In the genomic region with DNA sequence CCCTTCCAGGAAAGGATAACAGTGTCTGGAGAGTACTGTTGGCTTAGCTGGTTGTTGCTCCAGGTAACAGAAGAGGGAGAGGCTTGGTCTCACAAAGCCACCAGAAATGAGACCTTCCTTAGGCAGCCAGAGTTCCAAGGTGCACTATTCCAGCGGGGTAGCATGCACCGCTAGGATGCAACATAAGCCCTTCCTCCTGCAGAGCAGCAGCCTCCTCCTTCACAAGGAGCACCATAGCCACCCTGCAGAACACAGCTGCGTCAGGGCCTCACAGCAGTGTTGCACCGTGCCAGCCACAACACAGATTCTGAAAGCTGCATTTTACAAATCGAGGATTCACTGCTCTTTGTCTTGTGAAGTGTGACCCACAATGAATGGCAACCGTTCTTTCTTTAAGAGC, we compare ENCODE assay signal across 3 cellular contexts.
TF ChIP-seq lines count a peak whose summit lies in the region.

No MANE protein-coding gene starts in this region.

TF ChIP-seq in K562, 482 proteins besides CTCF, POLR2A, EP300 and RAD21 (continued from another document):
- TF ChIP-seq, protein P1, sequence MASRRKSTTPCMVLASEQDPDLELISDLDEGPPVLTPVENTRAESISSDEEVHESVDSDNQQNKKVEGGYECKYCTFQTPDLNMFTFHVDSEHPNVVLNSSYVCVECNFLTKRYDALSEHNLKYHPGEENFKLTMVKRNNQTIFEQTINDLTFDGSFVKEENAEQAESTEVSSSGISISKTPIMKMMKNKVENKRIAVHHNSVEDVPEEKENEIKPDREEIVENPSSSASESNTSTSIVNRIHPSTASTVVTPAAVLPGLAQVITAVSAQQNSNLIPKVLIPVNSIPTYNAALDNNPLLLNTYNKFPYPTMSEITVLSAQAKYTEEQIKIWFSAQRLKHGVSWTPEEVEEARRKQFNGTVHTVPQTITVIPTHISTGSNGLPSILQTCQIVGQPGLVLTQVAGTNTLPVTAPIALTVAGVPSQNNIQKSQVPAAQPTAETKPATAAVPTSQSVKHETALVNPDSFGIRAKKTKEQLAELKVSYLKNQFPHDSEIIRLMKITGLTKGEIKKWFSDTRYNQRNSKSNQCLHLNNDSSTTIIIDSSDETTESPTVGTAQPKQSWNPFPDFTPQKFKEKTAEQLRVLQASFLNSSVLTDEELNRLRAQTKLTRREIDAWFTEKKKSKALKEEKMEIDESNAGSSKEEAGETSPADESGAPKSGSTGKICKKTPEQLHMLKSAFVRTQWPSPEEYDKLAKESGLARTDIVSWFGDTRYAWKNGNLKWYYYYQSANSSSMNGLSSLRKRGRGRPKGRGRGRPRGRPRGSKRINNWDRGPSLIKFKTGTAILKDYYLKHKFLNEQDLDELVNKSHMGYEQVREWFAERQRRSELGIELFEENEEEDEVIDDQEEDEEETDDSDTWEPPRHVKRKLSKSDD (conservative IDR thresholded peaks at IDR 0.05; ENCODE audit: low read length): no peak
TF ChIP-seq in K562: peak in this region for 1.

TF ChIP-seq in HEK293T, 16 proteins besides CTCF, POLR2A, EP300 and RAD21 (continued from another document):
- TF ChIP-seq ELF4 (IDR thresholded peaks at IDR 0.05) (no peak), FOXM1 (IDR thresholded peaks at IDR 0.05; ENCODE audit: borderline replicate concordance) (no peak), PKNOX1 (IDR thresholded peaks at IDR 0.05) (no peak), L3MBTL2 (conservative IDR thresholded peaks at IDR 0.05) (no peak), FOXK2 (IDR thresholded peaks at IDR 0.05) (no peak), HDGF (IDR thresholded peaks at IDR 0.05; ENCODE audit: borderline replicate concordance) (no peak), TARDBP (IDR thresholded peaks at IDR 0.05) (no peak), NFRKB (IDR thresholded peaks at IDR 0.05) (no peak), CTBP1 (IDR thresholded peaks at IDR 0.05; ENCODE audit: borderline replicate concordance) (no peak)

TF ChIP-seq in GM12891, 5 proteins besides CTCF, POLR2A, EP300 and RAD21 (continued from another document):
- TF ChIP-seq PAX5 (IDR thresholded peaks at IDR 0.05; ENCODE audit: insufficient read depth, low read length, severe bottlenecking): no peak
